Comparison of ENCODE assay signal across 16 cellular contexts in the genomic region with DNA sequence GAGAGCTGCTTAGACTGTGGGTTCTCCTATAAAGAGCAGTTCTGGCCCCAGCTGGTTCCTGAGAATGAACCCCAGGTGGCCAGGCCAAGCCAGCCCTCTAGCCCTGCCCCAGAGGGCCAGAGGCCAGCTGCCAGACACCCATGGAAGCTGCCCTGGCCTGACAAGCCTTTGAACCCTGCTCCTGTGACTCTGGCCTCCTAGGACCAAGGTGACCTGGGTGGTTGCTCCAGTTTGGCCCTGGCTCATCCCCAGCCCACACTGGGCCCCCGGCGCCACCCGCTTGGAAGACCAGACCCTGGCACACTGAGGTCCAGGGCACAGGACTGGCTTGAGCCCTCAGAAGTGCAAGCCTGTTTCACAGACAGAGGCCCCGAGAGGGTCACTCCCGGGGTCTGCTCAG. TPM values are rescaled to one million over a fixed set of nuclear protein-coding genes. Genes with fewer than 3 reads are reported as not detected.
"Had no signal": no experiment of that assay in that cellular context is flagged by ENCODE, and none has a peak within 500 bp of the region (broad histone marks: within the 10 kb centered on the region; RNA-seq: fewer than 3 reads in every experiment).

No MANE protein-coding gene starts in this region.

- DNase-seq: activated CD4-positive, alpha-beta T cell treated with anti-CD3 and anti-CD28 coated beads for 1 hour; activated CD4-positive, alpha-beta T cell treated with anti-CD3 and anti-CD28 coated beads, Interleukin-2, amount 50 U/mL, for 1 hour; activated CD8-positive, alpha-beta memory T cell treated with anti-CD3 and anti-CD28 coated beads for 24 hours; activated CD8-positive, alpha-beta memory T cell treated with anti-CD3 and anti-CD28 coated beads, Interleukin-2, amount 50 U/mL, for 4 hours; activated T-cell treated with anti-CD3 and anti-CD28 coated beads, Interleukin-2, amount 50 U/mL, for 24 hours; aorta; colonic mucosa; mammary epithelial cell; naive thymus-derived CD8-positive, alpha-beta T cell; stimulated activated CD4-positive, alpha-beta T cell treated with anti-CD3 and anti-CD28 coated beads, Interleukin-2, amount 100 ng/mL, for 24 hours; T-helper 9 cell had no signal

- H3K27ac ChIP-seq: colonic mucosa, epithelial cell of prostate, left lung had no signal

- H3K4me1 ChIP-seq: colonic mucosa, left lung had no signal

- H3K36me3 ChIP-seq: colonic mucosa, left lung, thoracic aorta had no signal

- ATAC-seq: left lung; naive thymus-derived CD8-positive, alpha-beta T cell had no signal

- H3K27me3 ChIP-seq: colonic mucosa had no signal

- H3K9me3 ChIP-seq: colonic mucosa, left lung, thoracic aorta had no signal

- H3K4me3 ChIP-seq: colonic mucosa, left lung, thoracic aorta had no signal

RNA-seq across cellular contexts. Expression of gene KCNJ12, which starts 6.8 kb away (rescaled TPM):
- total RNA-seq: activated naive CD4-positive, alpha-beta T cell treated with anti-CD3 and anti-CD28 coated beads, Interleukin-2, amount 50 U/mL, for 72 hours; mammary epithelial cell; naive thymus-derived CD8-positive, alpha-beta T cell; T-helper 1 cell treated with Interleukin-12 subunit alpha and Interleukin-12 subunit beta and Interleukin-4 antibody, amounts not matched to agents 30 ng/mL and 1 ng/mL, for 36 hours had no signal
